22 cellular contexts compared by ENCODE assay signal in the genomic region with DNA sequence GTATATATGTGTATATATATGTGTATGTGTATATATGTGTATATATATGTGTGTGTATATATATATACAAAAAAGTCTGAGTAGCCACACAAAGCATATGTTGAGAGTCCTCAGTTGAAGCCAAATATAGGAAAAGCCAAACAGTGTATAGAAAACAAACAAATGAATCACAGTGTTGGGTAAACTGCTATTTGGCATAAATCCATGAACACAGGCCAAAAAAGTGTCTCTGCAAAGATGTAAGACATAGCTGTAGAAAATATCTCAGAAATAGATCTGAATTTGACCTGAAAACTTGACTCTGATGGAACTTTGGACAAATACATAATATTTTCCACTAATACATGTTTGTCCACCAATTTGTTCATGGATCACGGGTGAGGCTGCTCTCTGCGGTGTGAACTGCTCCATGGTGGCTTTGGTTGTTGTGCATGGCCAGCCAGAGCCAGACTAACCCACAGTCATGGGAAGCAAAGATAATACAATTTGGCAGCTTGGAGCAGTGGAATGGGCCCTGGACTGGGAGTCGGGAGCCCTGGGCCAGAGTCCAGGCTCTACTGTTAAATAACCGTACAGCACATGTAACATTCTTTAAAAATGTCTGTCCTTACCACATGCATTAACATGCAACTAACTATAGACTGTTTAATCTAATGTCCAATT.
DNase-seq lines count a peak whose midpoint lies in the region; ATAC-seq and TF ChIP-seq lines count a peak whose summit lies in the region.
"Had no signal": no experiment of that assay in that cellular context is flagged by ENCODE, and none has a peak within 500 bp of the region (broad histone marks: within the 10 kb centered on the region; RNA-seq: fewer than 3 reads in every experiment).

No MANE protein-coding gene starts in this region.

- no peaks in the 10 kb centered on the region for H3K4me1 ChIP-seq in BE2C
- H3K4me1 ChIP-seq in SJCRH30 = peaks cover 22% of the 10 kb centered on the region

- no peaks in the 10 kb centered on the region for H3K9me3 ChIP-seq in BE2C
- no peaks in the 10 kb centered on the region for H3K9me3 ChIP-seq in SJCRH30 (replicated peaks)

- no peak for TF ChIP-seq POLR2A in lower leg skin (IDR thresholded peaks at IDR 0.05)

- H3K36me3 ChIP-seq in BE2C = no peaks in the 10 kb centered on the region
- no peaks in the 10 kb centered on the region for H3K36me3 ChIP-seq in SJCRH30
- H3K36me3 ChIP-seq: BLaER1 treated with 17β-estradiol and CSF1 and Interleukin-3, amounts not matched to agents 10 nM and 100 nM had no signal

- WGBS in lower leg skin, 2 donors = 58 to 63% methylated on average over 4 of the region's 4 CpGs

- H3K27me3 ChIP-seq in BE2C = no peaks in the 10 kb centered on the region
- no peaks in the 10 kb centered on the region for H3K27me3 ChIP-seq in SJCRH30
- H3K27me3 ChIP-seq: BLaER1 treated with 17β-estradiol and CSF1 and Interleukin-3, amounts not matched to agents 10 nM and 100 nM had no signal

- H3K4me3 ChIP-seq in BE2C (ENCODE audit: low read depth, low read length) (no peak overlapping the region), LNCaP clone FGC (ENCODE audit: low read depth, low read length) (no peak overlapping the region), lower leg skin (ENCODE audit: low read depth, poor library complexity, severe bottlenecking) (no peak overlapping the region), SJCRH30 (no peak overlapping the region)
- H3K4me3 ChIP-seq: BLaER1 treated with 17β-estradiol and CSF1 and Interleukin-3, amounts not matched to agents 10 nM and 100 nM; GM23248 had no signal

- TF ChIP-seq CTCF in BE2C (IDR thresholded peaks at IDR 0.05; ENCODE audit: low read depth, low read length) = no peak
- TF ChIP-seq CTCF in LNCaP clone FGC (IDR thresholded peaks at IDR 0.05; ENCODE audit: control insufficient read depth, extremely low read depth, insufficient read depth) = no peak
- TF ChIP-seq CTCF in lower leg skin (IDR thresholded peaks at IDR 0.05) = no peak

- ATAC-seq in left ventricle myocardium superior = peak; percentile 57
- ATAC-seq: activated T-cell treated with anti-CD3 and anti-CD28 coated beads, Interleukin-2, amount 50 U/mL, for 72 hours; left colon had no signal

- no peak overlapping the region for H3K27ac ChIP-seq in SJCRH30
- H3K27ac ChIP-seq: BLaER1 treated with 17β-estradiol and CSF1 and Interleukin-3, amounts not matched to agents 10 nM and 100 nM; GM23248 had no signal

- DNase-seq in BE2C (peak; percentile 11), LNCaP clone FGC (ENCODE audit: low read depth) (peak; percentile 79), astrocyte of the hippocampus (ENCODE audit: low read depth, low spot score) (peak; percentile 38), left ventricle myocardium superior (no peak), NCI-H524 treated with DMSO at 0.1 percent for 48 hours (lab: John Stamatoyannopoulos, UW) (no peak), SW 1271 (lab: John Stamatoyannopoulos, UW) (no peak), lower leg skin (ENCODE audit: low spot score in 2 of 2) (no peak), SJCRH30 (no peak)
- DNase-seq: ACHN; activated naive CD4-positive, alpha-beta T cell treated with anti-CD3 and anti-CD28 coated beads, Interleukin-2, amount 10 ng/mL, durations not matched to agents 7 days and 5 days; activated T-cell treated with anti-CD3 and anti-CD28 coated beads, Interleukin-2, amount 50 U/mL, for 72 hours; endodermal cell; glutamatergic neuron; GM23248; left colon; NCI-H1417; NCI-H2107; posterior cingulate gyrus; SHP77 treated with DMSO at 0.1 percent for 48 hours; stimulated activated CD4-positive, alpha-beta T cell treated with anti-CD3 and anti-CD28 coated beads, Interleukin-1b, Interleukin-23, amount 100 ng/mL, for 48 hours; T-helper 1 cell had no signal

- intact Hi-C loops in left ventricle myocardium superior (cut with micrococcal nuclease) = no loop called here
- intact Hi-C loops in lower leg skin (cut with DNase I; ENCODE audit: low total_unique reads) = no loop called here

Comparison
In these comparisons a context has a peak if more than half of its experiments do, and no peak if none do; other contexts are left out.
1. DNase-seq: peak in BE2C (single experiment), LNCaP clone FGC (single experiment) and astrocyte of the hippocampus (single experiment); none in left ventricle myocardium superior (single experiment), NCI-H524 treated with DMSO at 0.1 percent for 48 hours (single experiment), SW 1271 (0 of 2), lower leg skin (0 of 2) and SJCRH30 (0 of 2).